ENCODE assay signal across 11 cellular contexts in genomic region chr14:74573421-74574091, GRCh38. TPM values are rescaled to one million over a fixed set of nuclear protein-coding genes. Genes with fewer than 3 reads are reported as not detected.
DNase-seq lines count a peak whose midpoint lies in the region; ATAC-seq and TF ChIP-seq lines count a peak whose summit lies in the region.
"Had no signal": no experiment of that assay in that cellular context is flagged by ENCODE, and none has a peak within 500 bp of the region (broad histone marks: within the 10 kb centered on the region; RNA-seq: fewer than 3 reads in every experiment).

No MANE protein-coding gene starts in this region.

- H3K9me3 Mint-ChIP-seq in activated T-helper 1 cell treated with anti-CD3 and anti-CD28 coated beads, Interleukin-12 subunit alpha, Interleukin-12 subunit beta, Interleukin-2, Interleukin-4 antibody, amounts not matched to agents 30 ng/mL and 10 ng/mL and 1 ng/mL, durations not matched to agents 14 hours and 24 hours and 36 hours = no peaks in the 10 kb centered on the region
- H3K9me3 Mint-ChIP-seq in stimulated activated effector memory CD8-positive, alpha-beta T cell treated with anti-CD3 and anti-CD28 coated beads, Interleukin-12 subunit alpha, Interleukin-12 subunit beta, amount 100 ng/mL, for 72 hours = no peaks in the 10 kb centered on the region

- no peaks in the 10 kb centered on the region for H3K9me2 ChIP-seq in HCT116 (ENCODE audit: insufficient read depth)

- no peak for TF ChIP-seq POLR2A in HCT116 (IDR thresholded peaks at IDR 0.05; ENCODE audit: borderline replicate concordance, extremely low read depth, insufficient read depth, insufficient read length)

- TF ChIP-seq CTCF in HCT116 (IDR thresholded peaks at IDR 0.05 in 2 of 3, conservative IDR thresholded peaks at IDR 0.05 in 1 of 3; ENCODE audit: borderline replicate concordance in 1 of 3, insufficient read depth in 1 of 3, low read depth in 2 of 3, low read length in 2 of 3) = peak in 2 of 3 experiments; percentile 52 to 68; a peak in 4 of 6 replicates

- H3K36me3 ChIP-seq in HCT116 (ENCODE audit: control insufficient read depth in 1 of 2, insufficient read depth in 2 of 2, low read length in 2 of 2) = no peaks in the 10 kb centered on the region
- H3K36me3 ChIP-seq: HAP-1 had no signal

- ATAC-seq in HCT116 (peak; percentile 71), HG02884 (IDR thresholded peaks at IDR 0.05; ENCODE audit: unreplicated experiment) (no peak), HG03460 (IDR thresholded peaks at IDR 0.05; ENCODE audit: unreplicated experiment) (no peak), GM18858 (IDR thresholded peaks at IDR 0.05; ENCODE audit: unreplicated experiment) (no peak)
- ATAC-seq in stimulated activated effector memory CD8-positive, alpha-beta T cell treated with anti-CD3 and anti-CD28 coated beads, Interleukin-12 subunit alpha, Interleukin-12 subunit beta, amount 100 ng/mL, for 72 hours = no peak
- ATAC-seq: K562 had no signal

- H3K27ac Mint-ChIP-seq in activated T-helper 1 cell treated with anti-CD3 and anti-CD28 coated beads, Interleukin-12 subunit alpha, Interleukin-12 subunit beta, Interleukin-2, Interleukin-4 antibody, amounts not matched to agents 30 ng/mL and 10 ng/mL and 1 ng/mL, durations not matched to agents 14 hours and 24 hours and 36 hours = no peak overlapping the region
- peak overlapping the region; percentile 15 for H3K27ac Mint-ChIP-seq in stimulated activated effector memory CD8-positive, alpha-beta T cell treated with anti-CD3 and anti-CD28 coated beads, Interleukin-12 subunit alpha, Interleukin-12 subunit beta, amount 100 ng/mL, for 72 hours

- H3K79me2 ChIP-seq in HCT116 (ENCODE audit: insufficient read depth, low read length) = no peaks in the 10 kb centered on the region

- H3K27ac ChIP-seq in HCT116 (ENCODE audit: low read depth, low read length) = no peak overlapping the region

- TF ChIP-seq RAD21 in HCT116 (IDR thresholded peaks at IDR 0.05; ENCODE audit: low read depth) = no peak

- intact Hi-C loops in HCT116 (cut with micrococcal nuclease) = no loop called here
- intact Hi-C loops in activated T-helper 1 cell treated with anti-CD3 and anti-CD28 coated beads, Interleukin-12 subunit alpha, Interleukin-12 subunit beta, Interleukin-2, Interleukin-4 antibody, amounts not matched to agents 30 ng/mL and 10 ng/mL and 1 ng/mL, durations not matched to agents 14 hours and 24 hours and 36 hours (cut with micrococcal nuclease) = loop anchor here (2.0 to 5.0 kb wide), 2 partner anchors 45 to 1281 kb away; no protein-coding TSS in a partner anchor

- no peak overlapping the region for H2AFZ ChIP-seq in HCT116 (ENCODE audit: low read depth, low read length, poor library complexity, severe bottlenecking)

- no peak for DNase-seq in HCT116 (ENCODE audit: low read depth, low spot score)
- DNase-seq in activated T-helper 1 cell treated with anti-CD3 and anti-CD28 coated beads, Interleukin-12 subunit alpha, Interleukin-12 subunit beta, Interleukin-2, Interleukin-4 antibody, amounts not matched to agents 30 ng/mL and 10 ng/mL and 1 ng/mL, durations not matched to agents 14 hours and 24 hours and 36 hours (ENCODE audit: low spot score) = no peak
- peak; percentile 81 for DNase-seq in iPS-NIHi7 (ENCODE audit: extremely low spot score)
- peak in 1 of 2 donors; percentile 57 for DNase-seq in stimulated activated effector memory CD8-positive, alpha-beta T cell treated with anti-CD3 and anti-CD28 coated beads, Interleukin-12 subunit alpha, Interleukin-12 subunit beta, amount 100 ng/mL, for 72 hours (ENCODE audit: low spot score in 2 of 2)
- no peak for DNase-seq in T-helper 1 cell
- DNase-seq: activated T-cell treated with anti-CD3 and anti-CD28 coated beads for 4 hours had no signal

- peak overlapping the region; percentile 85 for H3K4me2 ChIP-seq in HCT116 (ENCODE audit: low read length)

- H3K9me3 ChIP-seq in HCT116 (ENCODE audit: control insufficient read depth in 1 of 2, insufficient read depth in 1 of 2, low read depth in 1 of 2, low read length in 2 of 2) = no peaks in the 10 kb centered on the region
- H3K9me3 ChIP-seq: HAP-1 had no signal

- CTCF ChIA-PET in HCT116 (lab: Charles Lee) = interaction anchor here (0.6 to 3.6 kb wide), 8 partner anchors 11 to 331 kb away, joined by 3 to 19 read pairs (median 3); no protein-coding TSS in a partner anchor

- peaks cover 4% of the 10 kb centered on the region for H3K27me3 Mint-ChIP-seq in activated T-helper 1 cell treated with anti-CD3 and anti-CD28 coated beads, Interleukin-12 subunit alpha, Interleukin-12 subunit beta, Interleukin-2, Interleukin-4 antibody, amounts not matched to agents 30 ng/mL and 10 ng/mL and 1 ng/mL, durations not matched to agents 14 hours and 24 hours and 36 hours (ENCODE audit: insufficient read depth)

- no peaks in the 10 kb centered on the region for H3K27me3 ChIP-seq in HCT116 (ENCODE audit: insufficient read depth, low read length)

- RAD21 ChIA-PET in HCT116 (lab: Charles Lee; ENCODE audit: low non-redundant PET in 1 of 2, low total read pairs in 2 of 2, uncharacterized antibody in 2 of 2, unreplicated experiment in 2 of 2) = interaction anchor here in 1 of 2 experiments (1.0 to 1.1 kb wide), 2 partner anchors 31 to 45 kb away, joined by 3 to 5 read pairs; no protein-coding TSS in a partner anchor

- no peak overlapping the region for H3K4me3 ChIP-seq in HCT116 (replicated peaks in 1 of 2; ENCODE audit: low read depth in 1 of 2, low read length in 2 of 2)
- H3K4me3 ChIP-seq: K562 had no signal

- no peaks in the 10 kb centered on the region for H4K20me1 ChIP-seq in HCT116 (ENCODE audit: insufficient read depth)

- 0 out of 2 replicates have a peak overlapping the region, but pooled peaks have one; percentile 54 for H3K9ac ChIP-seq in HCT116 (ENCODE audit: low read length)

- H3K4me1 ChIP-seq in HCT116 (ENCODE audit: control insufficient read depth in 1 of 2, insufficient read depth in 2 of 2, low read length in 2 of 2) = peaks cover 36 to 74% of the 10 kb centered on the region in 2 experiments

- POLR2A ChIA-PET in HCT116 (lab: Charles Lee) = interaction anchor here (1.5 kb wide), 1 partner anchor 45 kb away, joined by 5 read pairs; no protein-coding TSS in a partner anchor

- BruUV-seq in HCT116 (replicated peaks; lab: Mats Ljungman, UMichigan) = no TSS peak

- H3K36me3 Mint-ChIP-seq in activated T-helper 1 cell treated with anti-CD3 and anti-CD28 coated beads, Interleukin-12 subunit alpha, Interleukin-12 subunit beta, Interleukin-2, Interleukin-4 antibody, amounts not matched to agents 30 ng/mL and 10 ng/mL and 1 ng/mL, durations not matched to agents 14 hours and 24 hours and 36 hours (ENCODE audit: low read depth) = no peaks in the 10 kb centered on the region
- H3K36me3 Mint-ChIP-seq in stimulated activated effector memory CD8-positive, alpha-beta T cell treated with anti-CD3 and anti-CD28 coated beads, Interleukin-12 subunit alpha, Interleukin-12 subunit beta, amount 100 ng/mL, for 72 hours = peaks cover 10% of the 10 kb centered on the region

- H3K4me1 Mint-ChIP-seq in activated T-helper 1 cell treated with anti-CD3 and anti-CD28 coated beads, Interleukin-12 subunit alpha, Interleukin-12 subunit beta, Interleukin-2, Interleukin-4 antibody, amounts not matched to agents 30 ng/mL and 10 ng/mL and 1 ng/mL, durations not matched to agents 14 hours and 24 hours and 36 hours (ENCODE audit: low read depth) = peaks cover 46% of the 10 kb centered on the region
- peaks cover 39% of the 10 kb centered on the region for H3K4me1 Mint-ChIP-seq in stimulated activated effector memory CD8-positive, alpha-beta T cell treated with anti-CD3 and anti-CD28 coated beads, Interleukin-12 subunit alpha, Interleukin-12 subunit beta, amount 100 ng/mL, for 72 hours

- peak overlapping the region; percentile 19 for H3K4me3 Mint-ChIP-seq in activated T-helper 1 cell treated with anti-CD3 and anti-CD28 coated beads, Interleukin-12 subunit alpha, Interleukin-12 subunit beta, Interleukin-2, Interleukin-4 antibody, amounts not matched to agents 30 ng/mL and 10 ng/mL and 1 ng/mL, durations not matched to agents 14 hours and 24 hours and 36 hours
- H3K4me3 Mint-ChIP-seq in stimulated activated effector memory CD8-positive, alpha-beta T cell treated with anti-CD3 and anti-CD28 coated beads, Interleukin-12 subunit alpha, Interleukin-12 subunit beta, amount 100 ng/mL, for 72 hours = peak overlapping the region; percentile 12

TF ChIP-seq in HCT116, 20 proteins besides CTCF, POLR2A, EP300 and RAD21:
- TF ChIP-seq ZBTB33 (IDR thresholded peaks at IDR 0.05; ENCODE audit: extremely low read depth, insufficient replicate concordance, low read length) = no peak
- no peak for TF ChIP-seq SP1 (IDR thresholded peaks at IDR 0.05; ENCODE audit: low read depth)
- TF ChIP-seq ELF1 (IDR thresholded peaks at IDR 0.05; ENCODE audit: borderline replicate concordance, low read depth) = no peak

RNA-seq across cellular contexts. Expression of gene LTBP2, which starts 38.5 kb away (rescaled TPM):
- 1.5 TPM for total RNA-seq in HCT116 (2021; ENCODE audit: unreplicated experiment)
- 1.3 and 1.5 TPM in 2 replicates for polyA plus RNA-seq in HCT116 (2012)
- 0.05 and 0.24 TPM in 2 replicates for total RNA-seq in activated T-helper 1 cell treated with anti-CD3 and anti-CD28 coated beads, Interleukin-12 subunit alpha, Interleukin-12 subunit beta, Interleukin-2, Interleukin-4 antibody, amounts not matched to agents 30 ng/mL and 10 ng/mL and 1 ng/mL, durations not matched to agents 14 hours and 24 hours and 36 hours
